Comparison of ENCODE assay signal across 10 cellular contexts in the genomic region with DNA sequence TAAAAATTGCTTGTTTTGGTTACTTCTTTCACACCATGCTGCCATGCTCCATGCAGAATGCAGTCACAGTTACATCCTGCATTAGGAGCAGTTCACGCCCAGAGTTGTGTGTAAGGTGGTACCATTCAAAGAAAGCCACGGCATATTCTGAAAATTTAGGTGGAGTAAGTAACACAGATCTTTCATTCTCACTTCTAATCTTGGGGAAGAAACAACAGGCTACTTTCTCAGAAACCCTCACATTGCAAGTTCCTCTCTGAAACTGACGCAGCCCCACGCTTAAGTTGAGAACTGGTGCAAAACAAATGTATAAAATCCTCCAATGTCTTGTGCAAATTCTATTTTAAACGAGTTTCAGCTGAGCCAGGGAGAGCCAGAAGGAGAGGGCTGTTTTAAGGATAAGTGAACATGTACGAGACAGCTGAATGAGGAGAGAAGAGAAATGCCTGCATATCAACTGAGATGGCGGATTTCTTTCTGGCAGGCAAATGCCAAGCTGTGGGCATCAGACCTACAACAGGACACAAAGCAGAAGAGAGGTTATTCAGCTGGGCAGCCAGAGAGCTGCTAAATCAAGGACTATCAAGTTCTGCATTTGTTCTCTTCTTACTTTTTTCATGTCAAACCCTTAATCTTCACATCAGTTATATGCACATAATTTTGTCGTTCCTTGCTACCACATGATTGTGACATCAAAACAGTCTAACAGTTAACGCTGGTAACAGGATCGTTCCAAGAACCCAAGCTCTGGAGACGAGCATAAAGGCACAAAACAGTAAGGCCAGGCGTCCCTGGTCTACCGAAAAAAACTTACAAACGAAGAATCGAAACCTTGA. TPM values are rescaled to one million over a fixed set of nuclear protein-coding genes. Genes with fewer than 3 reads are reported as not detected.
A peak's percentile ranks its signal among the peaks of the same experiment; 100 is the strongest.
DNase-seq lines count a peak whose midpoint lies in the region; ATAC-seq and TF ChIP-seq lines count a peak whose summit lies in the region.
"Had no signal": no experiment of that assay in that cellular context is flagged by ENCODE, and none has a peak within 500 bp of the region (broad histone marks: within the 10 kb centered on the region; RNA-seq: fewer than 3 reads in every experiment).

No MANE protein-coding gene starts in this region.

- peaks cover 0 to 6% (median 2%) of the 10 kb centered on the region in 5 donors for H3K9me3 Mint-ChIP-seq in CD8-positive, alpha-beta memory T cell
- H3K9me3 Mint-ChIP-seq in natural killer cell, result no peaks in the 10 kb centered on the region

- CTCF ChIA-PET in CD8-positive, alpha-beta memory T cell (lab: Charles Lee), result interaction anchor here (0.9 to 1.9 kb wide), 8 partner anchors 43 to 355 kb away, joined by 3 to 5 read pairs (median 3); no protein-coding TSS in a partner anchor

- H3K9me3 ChIP-seq in CD8-positive, alpha-beta memory T cell (ENCODE audit: low read length), result no peaks in the 10 kb centered on the region
- H3K9me3 ChIP-seq: left lung had no signal

- H3K4me1 Mint-ChIP-seq in CD8-positive, alpha-beta memory T cell, result peaks cover 70 to 80% (median 80%) of the 10 kb centered on the region in 3 donors
- H3K4me1 Mint-ChIP-seq in natural killer cell, result peaks cover 74 to 86% of the 10 kb centered on the region in 2 donors

- H3K27me3 ChIP-seq in CD8-positive, alpha-beta memory T cell (ENCODE audit: insufficient read depth, low read length, poor library complexity, severe bottlenecking), result no peaks in the 10 kb centered on the region

- no peak for TF ChIP-seq POLR2A in GM18505 (IDR thresholded peaks at IDR 0.05; ENCODE audit: borderline replicate concordance, extremely low read depth, insufficient read depth, insufficient read length)

- H3K27me3 Mint-ChIP-seq in CD8-positive, alpha-beta memory T cell, result peaks cover 0 to 12% of the 10 kb centered on the region in 2 donors
- H3K27me3 Mint-ChIP-seq in natural killer cell (ENCODE audit: low read depth in 2 of 2), result no peaks in the 10 kb centered on the region

- peak in 1 of 5 donors; percentile 37 for DNase-seq in CD8-positive, alpha-beta memory T cell
- DNase-seq in activated naive CD4-positive, alpha-beta T cell treated with anti-CD3 and anti-CD28 coated beads, Interleukin-2, amount 50 U/mL, for 16 hours, result peak; percentile 35
- DNase-seq in natural killer cell, result no peak
- DNase-seq in COR-L47 (lab: John Stamatoyannopoulos, UW), result no peak
- no peak for DNase-seq in NCI-H446 (lab: John Stamatoyannopoulos, UW)
- DNase-seq in SW 1271 (lab: John Stamatoyannopoulos, UW), result no peak
- DNase-seq: activated gamma-delta T cell, left lung had no signal

- peak overlapping the region; percentile 80 to 100 (median 99) for H3K27ac Mint-ChIP-seq in CD8-positive, alpha-beta memory T cell
- H3K27ac Mint-ChIP-seq in natural killer cell, result peak overlapping the region; percentile 95 to 99

- intact Hi-C loops in natural killer cell (cut with micrococcal nuclease), result loop anchor here (2.0 kb wide), 3 partner anchors 68 to 500 kb away; no protein-coding TSS in a partner anchor

- H3K36me3 ChIP-seq in CD8-positive, alpha-beta memory T cell (ENCODE audit: insufficient read depth, low read length), result peaks cover 14% of the 10 kb centered on the region
- H3K36me3 ChIP-seq: left lung had no signal

- TF ChIP-seq CTCF in natural killer cell (IDR thresholded peaks at IDR 0.05), result no peak

- ATAC-seq in HG03095 (IDR thresholded peaks at IDR 0.05; ENCODE audit: unreplicated experiment), result peak; percentile 34
- peak; percentile 17 to 51 (median 18) for ATAC-seq in natural killer cell
- ATAC-seq in GM18505 (IDR thresholded peaks at IDR 0.05; ENCODE audit: unreplicated experiment), result no peak
- ATAC-seq: left lung had no signal

- POLR2A ChIA-PET in CD8-positive, alpha-beta memory T cell (lab: Charles Lee), result interaction anchor here (0.6 to 1.7 kb wide), 5 partner anchors 36 to 68 kb away, joined by 3 to 5 read pairs (median 3); no protein-coding TSS in a partner anchor

- peaks cover 63% of the 10 kb centered on the region for H3K4me1 ChIP-seq in CD8-positive, alpha-beta memory T cell (ENCODE audit: insufficient read depth, low read length)

- peak overlapping the region; percentile 95 for H3K27ac ChIP-seq in CD8-positive, alpha-beta memory T cell (ENCODE audit: low read depth, low read length)

- H3K4me3 ChIP-seq in CD8-positive, alpha-beta memory T cell (ENCODE audit: low read length), result peak overlapping the region; percentile 34
- H3K4me3 ChIP-seq: left lung had no signal

- H3K4me3 Mint-ChIP-seq in CD8-positive, alpha-beta memory T cell, result peak overlapping the region; percentile 96 to 100 (median 98)
- peak overlapping the region; percentile 100 for H3K4me3 Mint-ChIP-seq in natural killer cell

- peaks cover 27 to 84% (median 29%) of the 10 kb centered on the region in 3 donors for H3K36me3 Mint-ChIP-seq in CD8-positive, alpha-beta memory T cell
- peaks cover 33% of the 10 kb centered on the region for H3K36me3 Mint-ChIP-seq in natural killer cell

RNA-seq across cellular contexts. Expression of gene ARL4C, which starts 6.4 kb away (rescaled TPM):
- total RNA-seq in CD8-positive, alpha-beta memory T cell, result 10 to 100 TPM; 54.0 to 54.7 TPM
- polyA plus RNA-seq in CD8-positive, alpha-beta memory T cell, result 247 TPM
- total RNA-seq in natural killer cell, result 100 to 1,000 TPM; 492 to 756 (median 664) TPM

Comparison
In these comparisons a context has a peak if more than half of its experiments do, and no peak if none do; other contexts are left out.
1. RNA of gene ARL4C, which starts 6.4 kb away (total RNA-seq): 492 to 756 TPM in natural killer cell; 54.0 to 54.7 TPM in CD8-positive, alpha-beta memory T cell; every median in the first group is over 4 times any median in the second.